In genomic region chr9:6460189-6460768, GRCh38 we compare ENCODE assay signal across 13 cellular contexts.
"Had no signal": no experiment of that assay in that cellular context is flagged by ENCODE, and none has a peak within 500 bp of the region (broad histone marks: within the 10 kb centered on the region; RNA-seq: fewer than 3 reads in every experiment).

No MANE protein-coding gene starts in this region.

- H3K4me3 ChIP-seq: lung had no signal

- H3K27ac Mint-ChIP-seq: activated CD4-positive, alpha-beta T cell treated with anti-CD3 and anti-CD28 coated beads, Interleukin-2, amount 10 ng/mL, durations not matched to agents 24 days and 14 days; naive B cell had no signal

- DNase-seq: activated CD4-positive, alpha-beta T cell treated with anti-CD3 and anti-CD28 coated beads, Interleukin-2, amount 10 ng/mL, durations not matched to agents 24 days and 14 days; activated gamma-delta T cell; activated T-cell treated with anti-CD3 and anti-CD28 coated beads, Interleukin-2, amount 50 U/mL, for 1 hour; aorta; foreskin keratinocyte; head of caudate nucleus; left colon; midbrain; naive B cell; nucleus accumbens; right cardiac atrium; small intestine had no signal

- H3K4me3 Mint-ChIP-seq: activated CD4-positive, alpha-beta T cell treated with anti-CD3 and anti-CD28 coated beads, Interleukin-2, amount 10 ng/mL, durations not matched to agents 24 days and 14 days; naive B cell had no signal

- ATAC-seq: foreskin keratinocyte, left colon, right cardiac atrium had no signal

- H3K27ac ChIP-seq: foreskin keratinocyte had no signal

- H3K27me3 Mint-ChIP-seq: activated CD4-positive, alpha-beta T cell treated with anti-CD3 and anti-CD28 coated beads, Interleukin-2, amount 10 ng/mL, durations not matched to agents 24 days and 14 days; naive B cell had no signal
